1 cellular context compared by ENCODE assay signal in the genomic region with DNA sequence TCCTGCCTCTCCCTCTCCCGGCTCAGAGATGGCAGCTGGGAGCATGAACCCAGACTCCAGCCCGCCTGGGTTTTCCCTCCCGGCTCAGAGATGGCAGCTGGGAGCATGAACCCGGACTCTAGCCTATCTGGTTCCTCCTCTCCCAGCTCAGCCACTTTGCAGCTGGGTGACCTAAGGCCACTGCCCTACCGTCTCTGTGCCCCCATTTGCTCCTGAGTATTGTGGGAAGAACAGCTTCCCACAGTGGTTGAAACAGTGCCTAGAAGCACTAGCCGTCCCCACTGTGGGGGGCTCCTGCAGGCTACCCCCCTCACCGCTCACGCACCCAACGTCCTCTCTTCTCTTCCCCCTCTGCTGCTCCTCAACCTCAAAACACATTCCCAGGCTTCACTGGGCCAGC.
TF ChIP-seq lines count a peak whose summit lies in the region.

No MANE protein-coding gene starts in this region.

TF ChIP-seq in GM23338, 12 proteins besides CTCF, POLR2A, EP300 and RAD21 (continued from another document):
- TF ChIP-seq, protein P1, sequence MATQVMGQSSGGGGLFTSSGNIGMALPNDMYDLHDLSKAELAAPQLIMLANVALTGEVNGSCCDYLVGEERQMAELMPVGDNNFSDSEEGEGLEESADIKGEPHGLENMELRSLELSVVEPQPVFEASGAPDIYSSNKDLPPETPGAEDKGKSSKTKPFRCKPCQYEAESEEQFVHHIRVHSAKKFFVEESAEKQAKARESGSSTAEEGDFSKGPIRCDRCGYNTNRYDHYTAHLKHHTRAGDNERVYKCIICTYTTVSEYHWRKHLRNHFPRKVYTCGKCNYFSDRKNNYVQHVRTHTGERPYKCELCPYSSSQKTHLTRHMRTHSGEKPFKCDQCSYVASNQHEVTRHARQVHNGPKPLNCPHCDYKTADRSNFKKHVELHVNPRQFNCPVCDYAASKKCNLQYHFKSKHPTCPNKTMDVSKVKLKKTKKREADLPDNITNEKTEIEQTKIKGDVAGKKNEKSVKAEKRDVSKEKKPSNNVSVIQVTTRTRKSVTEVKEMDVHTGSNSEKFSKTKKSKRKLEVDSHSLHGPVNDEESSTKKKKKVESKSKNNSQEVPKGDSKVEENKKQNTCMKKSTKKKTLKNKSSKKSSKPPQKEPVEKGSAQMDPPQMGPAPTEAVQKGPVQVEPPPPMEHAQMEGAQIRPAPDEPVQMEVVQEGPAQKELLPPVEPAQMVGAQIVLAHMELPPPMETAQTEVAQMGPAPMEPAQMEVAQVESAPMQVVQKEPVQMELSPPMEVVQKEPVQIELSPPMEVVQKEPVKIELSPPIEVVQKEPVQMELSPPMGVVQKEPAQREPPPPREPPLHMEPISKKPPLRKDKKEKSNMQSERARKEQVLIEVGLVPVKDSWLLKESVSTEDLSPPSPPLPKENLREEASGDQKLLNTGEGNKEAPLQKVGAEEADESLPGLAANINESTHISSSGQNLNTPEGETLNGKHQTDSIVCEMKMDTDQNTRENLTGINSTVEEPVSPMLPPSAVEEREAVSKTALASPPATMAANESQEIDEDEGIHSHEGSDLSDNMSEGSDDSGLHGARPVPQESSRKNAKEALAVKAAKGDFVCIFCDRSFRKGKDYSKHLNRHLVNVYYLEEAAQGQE (IDR thresholded peaks at IDR 0.05; ENCODE audit: unreplicated experiment) = no peak
- TF ChIP-seq EZH2phosphoT487 (IDR thresholded peaks at IDR 0.05; ENCODE audit: unreplicated experiment) = no peak
